Comparison of ENCODE assay signal across 9 cellular contexts in genomic region chr15:66704783-66705113, GRCh38. TPM values are rescaled to one million over a fixed set of nuclear protein-coding genes. Genes with fewer than 3 reads are reported as not detected.
DNase-seq lines count a peak whose midpoint lies in the region; ATAC-seq and TF ChIP-seq lines count a peak whose summit lies in the region.
"Had no signal": no experiment of that assay in that cellular context is flagged by ENCODE, and none has a peak within 500 bp of the region (broad histone marks: within the 10 kb centered on the region; RNA-seq: fewer than 3 reads in every experiment).

No MANE protein-coding gene starts in this region.

- no peak overlapping the region for H3K27ac Mint-ChIP-seq in stimulated activated naive CD8-positive, alpha-beta T cell treated with anti-CD3 and anti-CD28 coated beads, Interleukin-15, Interleukin-2, amounts not matched to agents 100 ng/mL and 50 ng/mL, for 24 hours

- H3K4me3 ChIP-seq in choroid plexus epithelial cell (ENCODE audit: low read depth, low read length) (peak overlapping the region; percentile 71), muscle layer of colon (ENCODE audit: low read depth in 1 of 2, low read length in 2 of 2) (peak overlapping the region in 1 of 2 donors; percentile 92), aorta (ENCODE audit: low read length in 2 of 2) (peak overlapping the region; percentile 86 to 96), adrenal gland (peak overlapping the region in 1 of 4 donors; percentile 67)

- H3K36me3 Mint-ChIP-seq in stimulated activated naive CD8-positive, alpha-beta T cell treated with anti-CD3 and anti-CD28 coated beads, Interleukin-15, Interleukin-2, amounts not matched to agents 100 ng/mL and 50 ng/mL, for 24 hours (ENCODE audit: low read depth) = no peaks in the 10 kb centered on the region

- no peak for TF ChIP-seq POLR2A in adrenal gland (IDR thresholded peaks at IDR 0.05)

- peaks cover 25% of the 10 kb centered on the region for H3K27me3 Mint-ChIP-seq in stimulated activated naive CD8-positive, alpha-beta T cell treated with anti-CD3 and anti-CD28 coated beads, Interleukin-15, Interleukin-2, amounts not matched to agents 100 ng/mL and 50 ng/mL, for 24 hours

- H3K4me1 ChIP-seq in muscle layer of colon (ENCODE audit: insufficient read depth, low read length) (peaks cover 46% of the 10 kb centered on the region), aorta (ENCODE audit: control insufficient read depth in 1 of 2, insufficient read depth in 2 of 2, low read length in 2 of 2) (no peaks in the 10 kb centered on the region), adrenal gland (replicated peaks in 1 of 2) (peaks cover 4 to 25% of the 10 kb centered on the region in 2 donors)

- H3K4me1 Mint-ChIP-seq in stimulated activated naive CD8-positive, alpha-beta T cell treated with anti-CD3 and anti-CD28 coated beads, Interleukin-15, Interleukin-2, amounts not matched to agents 100 ng/mL and 50 ng/mL, for 24 hours (ENCODE audit: low read depth) = peaks cover 24% of the 10 kb centered on the region

- H3K36me3 ChIP-seq in muscle layer of colon (ENCODE audit: insufficient read depth, low read length) (no peaks in the 10 kb centered on the region), aorta (ENCODE audit: control insufficient read depth in 1 of 2, insufficient read depth in 2 of 2, low read length in 1 of 2) (no peaks in the 10 kb centered on the region), adrenal gland (replicated peaks in 1 of 2) (no peaks in the 10 kb centered on the region)

- no peak for ATAC-seq in stimulated activated naive CD8-positive, alpha-beta T cell treated with anti-CD3 and anti-CD28 coated beads, Interleukin-15, Interleukin-2, amounts not matched to agents 100 U/mL and 50 U/mL, for 24 hours
- no peak for ATAC-seq in aorta (ENCODE audit: low FRiP score)
- ATAC-seq in HG03159 (IDR thresholded peaks at IDR 0.05; ENCODE audit: unreplicated experiment) = no peak
- no peak for ATAC-seq in HG02798 (IDR thresholded peaks at IDR 0.05; ENCODE audit: poor library complexity, unreplicated experiment)

- intact Hi-C loops in aorta (cut with DNase I) (loop anchor here (1.0 to 5.0 kb wide), 3 partner anchors 30 to 148 kb away; no protein-coding TSS in a partner anchor), adrenal gland (cut with DNase I) (loop anchor here (10.0 kb wide), 2 partner anchors 140 to 150 kb away; no protein-coding TSS in a partner anchor)

- DNase-seq in stimulated activated naive CD8-positive, alpha-beta T cell treated with anti-CD3 and anti-CD28 coated beads, Interleukin-15, Interleukin-2, amounts not matched to agents 100 U/mL and 50 U/mL, for 24 hours = no peak
- no peak for DNase-seq in choroid plexus epithelial cell (ENCODE audit: low read depth)
- DNase-seq in aorta = no peak
- DNase-seq in adrenal gland = no peak
- DNase-seq: activated naive CD4-positive, alpha-beta T cell treated with anti-CD3 and anti-CD28 coated beads, Interleukin-2, amount 50 U/mL, for 16 hours had no signal

- peak overlapping the region; percentile 7 for H3K9ac ChIP-seq in muscle layer of colon (ENCODE audit: low read length)

- H3K9me3 ChIP-seq in muscle layer of colon (ENCODE audit: low read length) (no peaks in the 10 kb centered on the region), aorta (ENCODE audit: control insufficient read depth, low read length) (no peaks in the 10 kb centered on the region), adrenal gland (replicated peaks in 1 of 3) (no peaks in the 10 kb centered on the region)

- H3K27ac ChIP-seq in muscle layer of colon (ENCODE audit: low read depth, low read length) (no peak overlapping the region), aorta (ENCODE audit: low read depth in 1 of 2, low read length in 2 of 2) (peak overlapping the region in 1 of 2 donors; percentile 16), adrenal gland (peak overlapping the region in 1 of 5 donors; percentile 63)

- H3K27me3 ChIP-seq in muscle layer of colon (ENCODE audit: control insufficient read depth in 1 of 2, insufficient read depth in 2 of 2, low read length in 2 of 2) (no peaks in the 10 kb centered on the region), aorta (ENCODE audit: control insufficient read depth in 1 of 2, insufficient read depth in 2 of 2, low read length in 1 of 2) (no peaks in the 10 kb centered on the region), adrenal gland (no peaks in the 10 kb centered on the region)

- TF ChIP-seq CTCF in choroid plexus epithelial cell (conservative IDR thresholded peaks at IDR 0.05; ENCODE audit: low read depth, low read length) = no peak
- TF ChIP-seq CTCF in adrenal gland (IDR thresholded peaks at IDR 0.05) = no peak

- peak overlapping the region; percentile 70 for H3K4me3 Mint-ChIP-seq in stimulated activated naive CD8-positive, alpha-beta T cell treated with anti-CD3 and anti-CD28 coated beads, Interleukin-15, Interleukin-2, amounts not matched to agents 100 ng/mL and 50 ng/mL, for 24 hours

- H3K9me3 Mint-ChIP-seq in stimulated activated naive CD8-positive, alpha-beta T cell treated with anti-CD3 and anti-CD28 coated beads, Interleukin-15, Interleukin-2, amounts not matched to agents 100 ng/mL and 50 ng/mL, for 24 hours = no peaks in the 10 kb centered on the region

- whole genome bisulfite sequencing in aorta, 2 donors = 44 to 46% methylated on average over 1 of the region's 1 CpG
- 67 to 89% (median 78%) methylated on average over 1 of the region's 1 CpG for WGBS in adrenal gland, 4 donors

RNA-seq across cellular contexts. Expression of gene SMAD6, which starts 2.7 kb away (rescaled TPM):
- total RNA-seq in aorta (10 to 100 TPM; 34.8 to 92.0 TPM), adrenal gland (10 to 100 TPM in 4 of 8 donors, 1 to 10 TPM in 4; 5.7 to 31.9 (median 9.5) TPM)
- polyA plus RNA-seq in aorta (10 to 100 TPM in 1 of 2 donors, 1 to 10 TPM in 1; 7.1 to 14.3 TPM), adrenal gland (1 to 10 TPM; 1.9 to 7.0 (median 2.7) TPM)
